ENCODE assay signal across 1 cellular context in the genomic region with DNA sequence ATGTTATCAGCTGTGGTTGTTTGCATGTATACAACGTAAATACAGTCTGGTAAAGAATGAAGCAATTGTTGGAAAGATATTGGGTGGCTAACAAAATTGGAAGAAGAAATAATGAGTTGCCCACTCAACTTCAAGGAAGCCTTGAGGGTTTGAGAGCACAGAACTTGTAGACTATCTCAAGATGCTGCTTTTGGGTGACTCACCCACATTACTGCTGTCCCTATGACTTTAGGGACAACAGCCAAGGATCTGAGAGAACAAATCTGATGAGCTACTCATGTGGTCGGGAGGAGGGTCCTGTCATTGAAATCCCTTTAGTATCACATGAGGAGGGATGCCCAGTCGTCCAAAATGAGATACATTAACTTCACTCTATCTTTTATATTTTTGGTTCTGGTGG.
TF ChIP-seq lines count a peak whose summit lies in the region.

No MANE protein-coding gene starts in this region.

TF ChIP-seq in IMR-90, 13 proteins besides CTCF, POLR2A, EP300 and RAD21 (continued from another document):
- TF ChIP-seq CEBPB (IDR thresholded peaks at IDR 0.05; ENCODE audit: low read depth, low read length): no peak
- TF ChIP-seq MAFK (IDR thresholded peaks at IDR 0.05; ENCODE audit: low read depth, low read length): no peak
TF ChIP-seq in IMR-90: peak in this region for 0.
